Comparison of ENCODE assay signal across 14 cellular contexts in the genomic region with DNA sequence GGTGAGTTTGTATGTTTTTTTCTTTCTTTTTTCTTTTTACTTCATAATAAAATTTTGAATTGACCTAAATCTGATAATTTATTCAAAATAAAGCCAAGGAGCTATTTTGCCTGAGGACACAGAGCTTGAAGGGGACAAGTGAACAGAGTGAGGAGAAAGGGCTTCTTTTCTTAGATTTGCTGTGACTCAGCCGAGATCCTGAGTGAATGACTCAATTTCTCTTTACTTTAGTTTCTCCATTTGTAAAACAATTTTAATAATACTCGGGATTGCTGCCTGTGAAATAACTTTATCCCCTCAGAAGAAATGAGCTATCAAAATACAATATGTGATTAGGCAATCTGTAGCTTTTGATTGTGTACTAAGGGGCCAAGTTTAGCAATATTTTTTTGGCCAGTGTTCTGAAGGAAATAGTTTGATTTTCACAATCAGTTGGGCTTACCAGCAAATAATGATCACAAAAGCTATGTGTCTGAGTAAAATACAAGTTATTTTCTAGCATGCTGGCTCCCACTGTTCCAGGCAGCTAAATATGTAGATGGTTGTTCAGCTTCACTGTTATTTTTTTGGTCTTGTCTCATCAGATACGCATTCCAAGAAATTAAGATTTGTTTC.
DNase-seq lines count a peak whose midpoint lies in the region; ATAC-seq, FAIRE-seq and TF ChIP-seq lines count a peak whose summit lies in the region.
"Had no signal": no experiment of that assay in that cellular context is flagged by ENCODE, and none has a peak within 500 bp of the region (broad histone marks: within the 10 kb centered on the region; RNA-seq: fewer than 3 reads in every experiment).

No MANE protein-coding gene starts in this region.

- H3K9me3 Mint-ChIP-seq in T-helper 2 cell treated with Interferon-gamma antibody and Interleukin-4, amounts not matched to agents 5 μg/mL and 100 μg/mL, for 36 hours: peaks cover 12% of the 10 kb centered on the region
- peaks cover 3% of the 10 kb centered on the region for H3K9me3 Mint-ChIP-seq in chondrocyte (ENCODE audit: low read depth)
- H3K9me3 Mint-ChIP-seq: GM23338 had no signal

- FAIRE-seq in pancreas (lab: Jason Lieb, UNC): no peak

- H3K27ac ChIP-seq in pancreas: no peak overlapping the region
- H3K27ac ChIP-seq in spleen: no peak overlapping the region
- H3K27ac ChIP-seq: epithelial cell of prostate, heart right ventricle had no signal

- H3K9me3 ChIP-seq in pancreas (no peaks in the 10 kb centered on the region), spleen (no peaks in the 10 kb centered on the region)
- H3K9me3 ChIP-seq: heart right ventricle, MG63 had no signal

- intact Hi-C loops in pancreas (cut with DNase I): no loop called here
- intact Hi-C loops in spleen (cut with DNase I; ENCODE audit: low total_unique reads): no loop called here

- H3K4me1 ChIP-seq in pancreas (peaks cover 12 to 43% (median 39%) of the 10 kb centered on the region in 3 donors), spleen (peaks cover 0 to 8% (median 2%) of the 10 kb centered on the region in 6 donors)

- peak overlapping the region; percentile 25 for H3K4me3 Mint-ChIP-seq in T-helper 2 cell treated with Interferon-gamma antibody and Interleukin-4, amounts not matched to agents 5 μg/mL and 100 μg/mL, for 36 hours
- no peak overlapping the region for H3K4me3 Mint-ChIP-seq in chondrocyte (ENCODE audit: unreplicated experiment)
- H3K4me3 Mint-ChIP-seq: GM23338 had no signal

- H3K4me3 ChIP-seq in pancreas (no peak overlapping the region), spleen (no peak overlapping the region)
- H3K4me3 ChIP-seq: GM23338, heart right ventricle, MG63 had no signal

- ATAC-seq in pancreas (peak in 3 of 4 donors; percentile 17 to 36 (median 19)), GM18858 (IDR thresholded peaks at IDR 0.05; ENCODE audit: unreplicated experiment) (no peak)
- ATAC-seq: GM23338 had no signal

- 36 to 39% methylated on average over 3 of the region's 3 CpGs for WGBS in pancreas, 2 donors
- WGBS in spleen, 5 donors: 58 to 72% (median 61%) methylated on average over 3 of the region's 3 CpGs

- H3K27ac Mint-ChIP-seq in T-helper 2 cell treated with Interferon-gamma antibody and Interleukin-4, amounts not matched to agents 5 μg/mL and 100 μg/mL, for 36 hours: peak overlapping the region; percentile 49
- H3K27ac Mint-ChIP-seq in chondrocyte (ENCODE audit: unreplicated experiment): peak overlapping the region; percentile 88
- H3K27ac Mint-ChIP-seq: GM23338 had no signal

- H3K4me1 Mint-ChIP-seq in T-helper 2 cell treated with Interferon-gamma antibody and Interleukin-4, amounts not matched to agents 5 μg/mL and 100 μg/mL, for 36 hours (ENCODE audit: low read depth): peaks cover 53% of the 10 kb centered on the region
- H3K4me1 Mint-ChIP-seq in chondrocyte (ENCODE audit: low read depth): peaks cover 56% of the 10 kb centered on the region

- no peaks in the 10 kb centered on the region for H3K27me3 ChIP-seq in pancreas
- no peaks in the 10 kb centered on the region for H3K27me3 ChIP-seq in spleen (replicated peaks in 1 of 7)
- H3K27me3 ChIP-seq: MG63 had no signal

- no peak for TF ChIP-seq POLR2A in spleen (IDR thresholded peaks at IDR 0.05)

- TF ChIP-seq CTCF in chondrocyte (IDR thresholded peaks at IDR 0.05) (no peak), pancreas (IDR thresholded peaks at IDR 0.05) (no peak), spleen (IDR thresholded peaks at IDR 0.05 in 8 of 11, conservative IDR thresholded peaks at IDR 0.05 in 3 of 11) (no peak)

- H3K36me3 ChIP-seq in pancreas (no peaks in the 10 kb centered on the region), spleen (no peaks in the 10 kb centered on the region)
- H3K36me3 ChIP-seq: heart right ventricle, MG63 had no signal

- H3K27me3 Mint-ChIP-seq in T-helper 2 cell treated with Interferon-gamma antibody and Interleukin-4, amounts not matched to agents 5 μg/mL and 100 μg/mL, for 36 hours (ENCODE audit: low read depth): no peaks in the 10 kb centered on the region
- H3K27me3 Mint-ChIP-seq in chondrocyte (ENCODE audit: low read depth): no peaks in the 10 kb centered on the region

- peaks cover 3% of the 10 kb centered on the region for H3K36me3 Mint-ChIP-seq in T-helper 2 cell treated with Interferon-gamma antibody and Interleukin-4, amounts not matched to agents 5 μg/mL and 100 μg/mL, for 36 hours (ENCODE audit: low read depth)
- no peaks in the 10 kb centered on the region for H3K36me3 Mint-ChIP-seq in chondrocyte (ENCODE audit: low read depth)

- no peak for DNase-seq in T-helper 2 cell treated with Interferon-gamma antibody and Interleukin-4, amounts not matched to agents 5 μg/mL and 100 μg/mL, for 36 hours (ENCODE audit: low spot score)
- DNase-seq in T-helper 2 cell: no peak
- peak; percentile 24 for DNase-seq in GM04504 (ENCODE audit: low read depth)
- DNase-seq in chondrocyte (ENCODE audit: low spot score): no peak
- DNase-seq in pancreas: no peak
- no peak for DNase-seq in spleen
- no peak for DNase-seq in T-helper 9 cell
- DNase-seq: activated CD4-positive, alpha-beta T cell treated with anti-CD3 and anti-CD28 coated beads, Interleukin-2, amount 50 U/mL, for 4 hours; heart right ventricle; MG63; NCI-H2081 treated with DMSO at 0.1 percent for 48 hours had no signal
